In the genomic region with DNA sequence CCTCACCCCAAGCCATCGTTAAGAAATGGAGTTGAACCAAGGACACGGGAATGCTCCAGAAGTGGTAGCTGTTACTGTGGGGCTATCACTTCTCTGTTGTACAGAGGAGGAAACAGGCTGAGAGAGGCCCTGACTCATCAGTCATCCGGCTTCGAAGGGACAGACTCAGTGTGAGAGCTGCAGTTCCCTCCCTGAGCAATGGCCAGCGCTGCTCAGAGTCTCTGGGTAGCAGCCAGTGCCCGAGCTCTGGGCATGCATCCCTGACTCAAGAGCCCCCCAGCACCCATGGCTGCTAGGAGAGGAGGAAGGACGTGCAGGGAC, we compare ENCODE assay signal across 14 cellular contexts.
DNase-seq lines count a peak whose midpoint lies in the region; ATAC-seq, FAIRE-seq and TF ChIP-seq lines count a peak whose summit lies in the region.
"Had no signal": no experiment of that assay in that cellular context is flagged by ENCODE, and none has a peak within 500 bp of the region (broad histone marks: within the 10 kb centered on the region; RNA-seq: fewer than 3 reads in every experiment).

No MANE protein-coding gene starts in this region.

- no peaks in the 10 kb centered on the region for H3K9me1 ChIP-seq in endothelial cell of umbilical vein (replicated peaks; ENCODE audit: control insufficient read depth, extremely low read depth, insufficient read depth, low read length)

- no peaks in the 10 kb centered on the region for H3K9me3 Mint-ChIP-seq in neural crest cell
- no peaks in the 10 kb centered on the region for H3K9me3 Mint-ChIP-seq in naive thymus-derived CD8-positive, alpha-beta T cell
- H3K9me3 Mint-ChIP-seq: activated T-helper 17 cell treated with anti-CD3 and anti-CD28 coated beads, Interleukin-2, amount 50 U/mL, for 72 hours had no signal

- no peak overlapping the region for H3K27ac ChIP-seq in endothelial cell of umbilical vein (ENCODE audit: insufficient read depth, low read depth, low read length)
- H3K27ac ChIP-seq: left ventricle myocardium inferior, pancreas had no signal

- no peak for ATAC-seq in naive thymus-derived CD8-positive, alpha-beta T cell
- ATAC-seq: activated T-helper 17 cell treated with anti-CD3 and anti-CD28 coated beads, Interleukin-2, amount 50 U/mL, for 72 hours had no signal

- H3K4me3 ChIP-seq in endothelial cell of umbilical vein (replicated peaks in 1 of 3; ENCODE audit: insufficient read depth in 1 of 3, low read depth in 1 of 3, low read length in 3 of 3): no peak overlapping the region
- H3K4me3 ChIP-seq: left ventricle myocardium inferior, pancreas had no signal

- CTCF ChIA-PET in endothelial cell of umbilical vein (lab: Charles Lee): interaction anchor here (0.8 to 1.2 kb wide), 3 partner anchors 12 to 69 kb away, joined by 3 to 4 read pairs (median 3); no protein-coding TSS in a partner anchor

- peaks cover 17% of the 10 kb centered on the region for H3K27me3 Mint-ChIP-seq in neural crest cell (ENCODE audit: low read depth)
- no peaks in the 10 kb centered on the region for H3K27me3 Mint-ChIP-seq in naive thymus-derived CD8-positive, alpha-beta T cell
- H3K27me3 Mint-ChIP-seq: activated T-helper 17 cell treated with anti-CD3 and anti-CD28 coated beads, Interleukin-2, amount 50 U/mL, for 72 hours had no signal

- peaks cover 27% of the 10 kb centered on the region for H3K4me1 Mint-ChIP-seq in neural crest cell
- H3K4me1 Mint-ChIP-seq in naive thymus-derived CD8-positive, alpha-beta T cell: peaks cover 10 to 29% (median 20%) of the 10 kb centered on the region in 4 donors

- no TSS peak for BruUV-seq in endothelial cell of umbilical vein (replicated peaks; lab: Mats Ljungman, UMichigan)

- intact Hi-C loops in endothelial cell of umbilical vein (cut with micrococcal nuclease): no loop called here

- no peaks in the 10 kb centered on the region for H3K36me3 Mint-ChIP-seq in neural crest cell (ENCODE audit: low read depth)
- peaks cover 0 to 34% (median 2%) of the 10 kb centered on the region in 3 donors for H3K36me3 Mint-ChIP-seq in naive thymus-derived CD8-positive, alpha-beta T cell

- TF ChIP-seq POLR2A in endothelial cell of umbilical vein (IDR thresholded peaks at IDR 0.05; ENCODE audit: low read depth, low read length): no peak

- FAIRE-seq in endothelial cell of umbilical vein (lab: Jason Lieb, UNC): peak; percentile 15
- FAIRE-seq: HTR-8/SVneo, pancreas had no signal

- no peaks in the 10 kb centered on the region for H3K79me2 ChIP-seq in endothelial cell of umbilical vein (ENCODE audit: control insufficient read depth, insufficient read depth, low read length)

- H3K4me1 ChIP-seq in endothelial cell of umbilical vein (ENCODE audit: control insufficient read depth, extremely low read depth, insufficient read depth, low read length): peaks cover 3% of the 10 kb centered on the region
- H3K4me1 ChIP-seq: left ventricle myocardium inferior had no signal

- no peaks in the 10 kb centered on the region for H3K27me3 ChIP-seq in endothelial cell of umbilical vein (ENCODE audit: control insufficient read depth in 2 of 2, insufficient read depth in 2 of 2, low read length in 2 of 2)
- H3K27me3 ChIP-seq: pancreas had no signal

- no peak overlapping the region for H3K9ac ChIP-seq in endothelial cell of umbilical vein (replicated peaks; ENCODE audit: extremely low read depth, insufficient read depth, low read length)

- peak overlapping the region; percentile 35 for H3K27ac Mint-ChIP-seq in neural crest cell (ENCODE audit: unreplicated experiment)
- peak overlapping the region in 4 of 10 donors; percentile 14 to 76 (median 31) for H3K27ac Mint-ChIP-seq in naive thymus-derived CD8-positive, alpha-beta T cell
- H3K27ac Mint-ChIP-seq: activated T-helper 17 cell treated with anti-CD3 and anti-CD28 coated beads, Interleukin-2, amount 50 U/mL, for 72 hours had no signal

- H3K4me2 ChIP-seq in endothelial cell of umbilical vein (ENCODE audit: insufficient read depth, low read length): no peak overlapping the region

- dilution Hi-C loops in endothelial cell of umbilical vein (cut with MboI; ENCODE audit: extremely low pct_ligation_motif_present, low sequenced_read_pairs): no loop called here

- peaks cover 0 to 2% of the 10 kb centered on the region in 2 experiments for H3K36me3 ChIP-seq in endothelial cell of umbilical vein (ENCODE audit: control insufficient read depth in 2 of 2, extremely low read depth in 1 of 2, insufficient read depth in 2 of 2, low read length in 2 of 2)
- H3K36me3 ChIP-seq: pancreas had no signal

- no peaks in the 10 kb centered on the region for H4K20me1 ChIP-seq in endothelial cell of umbilical vein (replicated peaks; ENCODE audit: control insufficient read depth, extremely low read depth, insufficient read depth, low read length)

- H2AFZ ChIP-seq in endothelial cell of umbilical vein (ENCODE audit: low read depth, low read length): no peak overlapping the region

- DNase-seq in Daoy (ENCODE audit: low read depth) (peak; percentile 54), MV-4-11 (lab: John Stamatoyannopoulos, UW) (peak; percentile 44), endothelial cell of umbilical vein (ENCODE audit: low read depth, low spot score) (peak; percentile 39), neural crest cell (ENCODE audit: low read depth, low spot score) (no peak), AML-193 (lab: John Stamatoyannopoulos, UW) (no peak), NCI-H1436 treated with DMSO at 0.1 percent for 48 hours (lab: John Stamatoyannopoulos, UW) (no peak), GM20000 (ENCODE audit: low spot score) (no peak)
- DNase-seq in naive thymus-derived CD8-positive, alpha-beta T cell: no peak
- DNase-seq: activated CD4-positive, CD25-positive, alpha-beta regulatory T cell treated with anti-CD3 and anti-CD28 coated beads, Interleukin-2, amount 50 U/mL, for 72 hours; left ventricle myocardium inferior; stimulated activated naive CD4-positive, alpha-beta T cell treated with Interleukin-2 at 50 U/mL for 16 hours had no signal

- no peaks in the 10 kb centered on the region for H3K9me3 ChIP-seq in endothelial cell of umbilical vein (replicated peaks; ENCODE audit: control insufficient read depth, insufficient read depth, low read length)
- H3K9me3 ChIP-seq: left ventricle myocardium inferior, pancreas had no signal

- POLR2A ChIA-PET in endothelial cell of umbilical vein (lab: Charles Lee): no interaction called here
- POLR2A ChIA-PET in naive thymus-derived CD8-positive, alpha-beta T cell (lab: Charles Lee): no interaction called here

- TF ChIP-seq CTCF in endothelial cell of umbilical vein (IDR thresholded peaks at IDR 0.05; ENCODE audit: extremely low read depth in 1 of 2, insufficient read depth in 1 of 2, low read depth in 1 of 2, low read length in 2 of 2) (no peak), neural crest cell (conservative IDR thresholded peaks at IDR 0.05) (no peak), GM20000 (IDR thresholded peaks at IDR 0.05; ENCODE audit: extremely low read depth, missing control alignments) (no peak)

- H3K4me3 Mint-ChIP-seq in neural crest cell: no peak overlapping the region
- no peak overlapping the region for H3K4me3 Mint-ChIP-seq in naive thymus-derived CD8-positive, alpha-beta T cell
- H3K4me3 Mint-ChIP-seq: activated T-helper 17 cell treated with anti-CD3 and anti-CD28 coated beads, Interleukin-2, amount 50 U/mL, for 72 hours had no signal

TF ChIP-seq in endothelial cell of umbilical vein, 7 proteins besides CTCF, POLR2A, EP300 and RAD21:
- peak; percentile 59 for TF ChIP-seq FOS (IDR thresholded peaks at IDR 0.05; ENCODE audit: borderline replicate concordance, insufficient read depth, low read length)
- TF ChIP-seq POLR2AphosphoS5 (IDR thresholded peaks at IDR 0.05; ENCODE audit: insufficient read depth, low read depth, low read length): no peak

Comparison
In these comparisons a context has a peak if more than half of its experiments do, and no peak if none do; other contexts are left out.
1. DNase-seq: peak in Daoy (single experiment), MV-4-11 (single experiment) and endothelial cell of umbilical vein (single experiment); none in neural crest cell (single experiment), AML-193 (0 of 2), naive thymus-derived CD8-positive, alpha-beta T cell (0 of 10), NCI-H1436 treated with DMSO at 0.1 percent for 48 hours (single experiment) and GM20000 (single experiment).